In the genomic region with DNA sequence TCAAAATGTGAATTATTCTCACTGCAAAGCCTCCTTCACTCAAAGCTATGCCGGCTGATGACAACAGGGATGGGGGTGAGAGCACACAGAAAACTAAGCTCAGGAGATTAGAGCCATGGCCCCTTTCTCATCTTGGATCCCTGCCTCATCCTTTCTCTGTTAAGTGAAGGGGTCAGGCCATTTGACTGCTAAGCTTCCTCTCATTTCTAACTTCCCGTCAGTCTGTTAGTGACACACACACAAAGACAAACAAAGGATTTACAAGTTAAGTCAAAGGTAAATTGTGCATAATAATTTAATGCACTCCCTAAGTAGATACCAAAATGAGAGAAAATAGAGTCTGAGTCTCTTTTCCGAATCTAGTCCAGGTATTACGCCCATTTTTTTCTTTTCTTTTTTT, we compare ENCODE assay signal across 8 cellular contexts. TPM values are rescaled to one million over a fixed set of nuclear protein-coding genes. Genes with fewer than 3 reads are reported as not detected.
DNase-seq lines count a peak whose midpoint lies in the region; TF ChIP-seq lines count a peak whose summit lies in the region.

No MANE protein-coding gene starts in this region.

- no peak for TF ChIP-seq POLR2A in adrenal gland (IDR thresholded peaks at IDR 0.05)
- TF ChIP-seq POLR2A in tibial nerve (IDR thresholded peaks at IDR 0.05), result no peak

- no peaks in the 10 kb centered on the region for H3K27me3 ChIP-seq in adrenal gland
- H3K27me3 ChIP-seq in tibial nerve, result no peaks in the 10 kb centered on the region

- DNase-seq in activated naive CD4-positive, alpha-beta T cell treated with anti-CD3 and anti-CD28 coated beads for 36 hours, result no peak
- no peak for DNase-seq in activated naive CD4-positive, alpha-beta T cell (lab: John Stamatoyannopoulos, UW)
- DNase-seq in adrenal gland (peak in 1 of 7 donors; percentile 44), iris pigment epithelial cell (ENCODE audit: low read depth) (peak; percentile 11), tibial nerve (ENCODE audit: low spot score in 2 of 2) (no peak), mesenteric fat pad (ENCODE audit: low spot score) (no peak), nucleus accumbens (lab: John Stamatoyannopoulos, UW) (no peak), GM19240 (ENCODE audit: insufficient read length, low spot score) (no peak)

- TF ChIP-seq CTCF in adrenal gland (IDR thresholded peaks at IDR 0.05) (no peak), tibial nerve (IDR thresholded peaks at IDR 0.05) (no peak)

- H3K4me3 Mint-ChIP-seq in activated naive CD4-positive, alpha-beta T cell treated with anti-CD3 and anti-CD28 coated beads for 36 hours, result peak overlapping the region; percentile 96

- H3K4me1 ChIP-seq in adrenal gland (replicated peaks in 1 of 2), result peaks cover 5 to 15% of the 10 kb centered on the region in 2 donors
- H3K4me1 ChIP-seq in tibial nerve, result peaks cover 0 to 17% (median 4%) of the 10 kb centered on the region in 4 donors

- WGBS in adrenal gland, 4 donors, result 75 to 84% (median 81%) methylated on average over 4 of the region's 4 CpGs
- 67 to 80% methylated on average over 4 of the region's 4 CpGs for WGBS in tibial nerve, 2 donors

- peak overlapping the region in 1 of 4 donors; percentile 71 for H3K4me3 ChIP-seq in adrenal gland
- peak overlapping the region in 1 of 4 donors; percentile 67 for H3K4me3 ChIP-seq in tibial nerve

- peaks cover 17% of the 10 kb centered on the region for H3K36me3 Mint-ChIP-seq in activated naive CD4-positive, alpha-beta T cell treated with anti-CD3 and anti-CD28 coated beads for 36 hours (ENCODE audit: low read depth)

- H3K9me3 Mint-ChIP-seq in activated naive CD4-positive, alpha-beta T cell treated with anti-CD3 and anti-CD28 coated beads for 36 hours, result no peaks in the 10 kb centered on the region

- H3K36me3 ChIP-seq in adrenal gland (replicated peaks in 1 of 2) (peaks cover 0 to 6% of the 10 kb centered on the region in 2 donors), tibial nerve (peaks cover 0 to 18% (median 10%) of the 10 kb centered on the region in 3 donors)

- intact Hi-C loops in activated naive CD4-positive, alpha-beta T cell treated with anti-CD3 and anti-CD28 coated beads for 36 hours (cut with micrococcal nuclease), result loop anchor here (2.0 kb wide), 1 partner anchor 47 kb away; no protein-coding TSS in a partner anchor
- intact Hi-C loops in adrenal gland (cut with DNase I), result no loop called here

- no peaks in the 10 kb centered on the region for H3K9me3 ChIP-seq in adrenal gland (replicated peaks in 1 of 3)
- no peaks in the 10 kb centered on the region for H3K9me3 ChIP-seq in tibial nerve

- no peaks in the 10 kb centered on the region for H3K27me3 Mint-ChIP-seq in activated naive CD4-positive, alpha-beta T cell treated with anti-CD3 and anti-CD28 coated beads for 36 hours (ENCODE audit: low read depth)

- peaks cover 35% of the 10 kb centered on the region for H3K4me1 Mint-ChIP-seq in activated naive CD4-positive, alpha-beta T cell treated with anti-CD3 and anti-CD28 coated beads for 36 hours (ENCODE audit: low read depth)

- H3K27ac Mint-ChIP-seq in activated naive CD4-positive, alpha-beta T cell treated with anti-CD3 and anti-CD28 coated beads for 36 hours, result peak overlapping the region; percentile 84

- CTCF ChIA-PET in activated naive CD4-positive, alpha-beta T cell treated with anti-CD3 and anti-CD28 coated beads for 36 hours (lab: Charles Lee), result interaction anchor here (0.7 to 3.5 kb wide), 2 partner anchors 11 to 45 kb away, joined by 3 to 15 read pairs; no protein-coding TSS in a partner anchor

- H3K27ac ChIP-seq in adrenal gland (peak overlapping the region in 4 of 5 donors; percentile 59 to 90 (median 82)), tibial nerve (peak overlapping the region; percentile 79 to 93 (median 88))

- no peak for TF ChIP-seq EP300 in tibial nerve (IDR thresholded peaks at IDR 0.05)

RNA-seq across cellular contexts. Expression of gene SS18L2, which starts 1.2 kb away (rescaled TPM):
- total RNA-seq in activated naive CD4-positive, alpha-beta T cell treated with anti-CD3 and anti-CD28 coated beads for 36 hours, result 10 to 100 TPM; 38.8 to 39.1 TPM
- total RNA-seq in adrenal gland, result 10 to 100 TPM; 14.2 to 31.2 (median 19.4) TPM
- polyA plus RNA-seq in adrenal gland, result 10 to 100 TPM; 25.8 to 43.0 (median 35.4) TPM
- 10 to 100 TPM; 10.2 to 28.2 (median 15.7) TPM for total RNA-seq in tibial nerve
- 23.3 TPM for total RNA-seq in mesenteric fat pad

RNA-seq across cellular contexts. Expression of gene NKTR, which starts 8.7 kb away (rescaled TPM):
- 10 to 100 TPM; 62.1 to 65.9 TPM for total RNA-seq in activated naive CD4-positive, alpha-beta T cell treated with anti-CD3 and anti-CD28 coated beads for 36 hours
- total RNA-seq in adrenal gland (100 to 1,000 TPM in 2 of 8 donors, 10 to 100 TPM in 6; 12.7 to 114 (median 49.4) TPM), tibial nerve (100 to 1,000 TPM; 122 to 175 (median 146) TPM), mesenteric fat pad (80.6 TPM)
- 10 to 100 TPM; 34.3 to 64.7 (median 47.5) TPM for polyA plus RNA-seq in adrenal gland

RNA-seq across cellular contexts. Expression of gene SEC22C, which starts 10.0 kb away (rescaled TPM):
- total RNA-seq in activated naive CD4-positive, alpha-beta T cell treated with anti-CD3 and anti-CD28 coated beads for 36 hours, result 10 to 100 TPM; 41.2 to 45.9 TPM
- total RNA-seq in adrenal gland (10 to 100 TPM; 37.0 to 65.7 (median 43.0) TPM), tibial nerve (10 to 100 TPM; 74.1 to 95.3 (median 86.1) TPM), mesenteric fat pad (44.7 TPM)
- polyA plus RNA-seq in adrenal gland, result 10 to 100 TPM; 13.7 to 43.1 (median 19.6) TPM
